In the genomic region with DNA sequence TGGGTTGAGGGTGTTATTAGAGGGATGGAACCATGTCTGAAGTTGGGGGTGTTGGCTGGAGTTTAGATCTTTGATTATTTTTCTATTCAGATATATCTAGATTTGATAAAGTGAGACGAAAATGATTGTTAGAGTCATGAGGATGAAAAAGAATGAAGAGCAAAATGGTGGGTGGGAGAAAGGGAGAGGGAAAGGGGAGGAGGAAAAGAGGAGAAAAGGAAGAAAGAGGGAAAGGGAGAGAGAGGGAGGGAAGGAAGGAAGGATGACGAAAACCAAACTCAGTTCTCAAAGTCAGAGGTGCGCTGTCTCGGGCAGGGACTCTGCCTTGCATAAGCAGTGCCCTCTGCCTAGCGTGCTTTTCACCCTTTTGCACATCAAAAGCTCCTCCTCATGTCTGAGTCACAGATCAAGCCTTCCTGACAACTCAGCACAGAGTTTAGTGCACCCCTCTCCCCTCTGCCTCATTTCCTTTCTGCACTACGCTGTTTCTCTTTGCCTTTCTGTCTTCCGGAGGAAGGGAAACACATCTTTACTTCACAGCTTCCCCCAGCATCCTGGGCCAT, we compare ENCODE assay signal across 10 cellular contexts.
DNase-seq lines count a peak whose midpoint lies in the region; ATAC-seq and TF ChIP-seq lines count a peak whose summit lies in the region.
"Had no signal": no experiment of that assay in that cellular context is flagged by ENCODE, and none has a peak within 500 bp of the region (broad histone marks: within the 10 kb centered on the region; RNA-seq: fewer than 3 reads in every experiment).

No MANE protein-coding gene starts in this region.

- H3K36me3 Mint-ChIP-seq in endothelial cell (ENCODE audit: low read depth, unreplicated experiment) (no peaks in the 10 kb centered on the region), progenitor cell of endocrine pancreas (ENCODE audit: insufficient read depth) (no peaks in the 10 kb centered on the region)

- ATAC-seq in HG03521 (IDR thresholded peaks at IDR 0.05; ENCODE audit: unreplicated experiment) (no peak), GM18517 (IDR thresholded peaks at IDR 0.05; ENCODE audit: unreplicated experiment) (no peak)
- ATAC-seq: left colon, psoas muscle had no signal

- H3K36me3 ChIP-seq in MG63, result no peaks in the 10 kb centered on the region

- TF ChIP-seq CTCF in endothelial cell (IDR thresholded peaks at IDR 0.05; ENCODE audit: unreplicated experiment) (no peak), progenitor cell of endocrine pancreas (IDR thresholded peaks at IDR 0.05; ENCODE audit: unreplicated experiment) (no peak)

- no peak overlapping the region for H3K4me3 ChIP-seq in MG63
- H3K4me3 ChIP-seq: psoas muscle had no signal

- H3K27ac Mint-ChIP-seq in endothelial cell (ENCODE audit: unreplicated experiment) (no peak overlapping the region), progenitor cell of endocrine pancreas (no peak overlapping the region)

- peak; percentile 65 for DNase-seq in MG63
- DNase-seq in activated CD4-positive, alpha-beta T cell treated with anti-CD3 and anti-CD28 coated beads, Interleukin-2, amount 50 U/mL, for 1 hour, result peak; percentile 37
- DNase-seq in endothelial cell (ENCODE audit: low spot score), result peak; percentile 4
- peak in 2 of 3 donors; percentile 13 to 25 for DNase-seq in stimulated activated CD4-positive, alpha-beta T cell treated with anti-CD3 and anti-CD28 coated beads, TNF-alpha, amount 100 ng/mL, for 48 hours (ENCODE audit: low read depth in 3 of 3)
- no peak for DNase-seq in progenitor cell of endocrine pancreas (ENCODE audit: low spot score, unreplicated experiment)
- DNase-seq: GDM1, left colon, psoas muscle had no signal

- peaks cover 5% of the 10 kb centered on the region for H3K27me3 Mint-ChIP-seq in endothelial cell (ENCODE audit: unreplicated experiment)
- H3K27me3 Mint-ChIP-seq in progenitor cell of endocrine pancreas, result peaks cover 3% of the 10 kb centered on the region

- no peak overlapping the region for H3K4me3 Mint-ChIP-seq in endothelial cell (ENCODE audit: unreplicated experiment)
- no peak overlapping the region for H3K4me3 Mint-ChIP-seq in progenitor cell of endocrine pancreas (ENCODE audit: low read depth)

- H3K27me3 ChIP-seq in MG63, result peaks cover 7% of the 10 kb centered on the region

- H3K9me3 Mint-ChIP-seq in endothelial cell (ENCODE audit: unreplicated experiment) (no peaks in the 10 kb centered on the region), progenitor cell of endocrine pancreas (ENCODE audit: low read depth) (no peaks in the 10 kb centered on the region)

- H3K4me1 Mint-ChIP-seq in endothelial cell (ENCODE audit: unreplicated experiment), result peaks cover 26% of the 10 kb centered on the region
- peaks cover 7% of the 10 kb centered on the region for H3K4me1 Mint-ChIP-seq in progenitor cell of endocrine pancreas (ENCODE audit: low read depth)

- H3K9me3 ChIP-seq in MG63, result no peaks in the 10 kb centered on the region
- H3K9me3 ChIP-seq: psoas muscle had no signal
